ENCODE assay signal across 2 cellular contexts in genomic region chr20:53832499-53832898, GRCh38.
TF ChIP-seq lines count a peak whose summit lies in the region.

No MANE protein-coding gene starts in this region.

TF ChIP-seq in IMR-90, 13 proteins besides CTCF, POLR2A, EP300 and RAD21:
- TF ChIP-seq MAZ (IDR thresholded peaks at IDR 0.05; ENCODE audit: borderline replicate concordance, low read depth, low read length) (no peak), CHD1 (IDR thresholded peaks at IDR 0.05; ENCODE audit: low read depth, low read length) (no peak), BHLHE40 (IDR thresholded peaks at IDR 0.05; ENCODE audit: low read depth, low read length) (no peak)

TF ChIP-seq in K562, 482 proteins besides CTCF, POLR2A, EP300 and RAD21:
- TF ChIP-seq ZC3H8 (IDR thresholded peaks at IDR 0.05) (no peak), SFPQ (IDR thresholded peaks at IDR 0.05; ENCODE audit: low read depth, low read length) (no peak), CHD7 (IDR thresholded peaks at IDR 0.05; ENCODE audit: low read depth, low read length) (no peak), BCL6 (CRISPR knock-in tag; IDR thresholded peaks at IDR 0.05) (no peak), EGR1 (conservative IDR thresholded peaks at IDR 0.05) (no peak), ZNF717 (CRISPR knock-in tag; IDR thresholded peaks at IDR 0.05) (no peak), NFE2 (IDR thresholded peaks at IDR 0.05; ENCODE audit: low read depth) (no peak), ADNP (tag; IDR thresholded peaks at IDR 0.05) (peak; percentile 87), NEUROD1 (IDR thresholded peaks at IDR 0.05; ENCODE audit: borderline replicate concordance, low read depth, low read length, partially characterized antibody) (no peak), RBM34 (IDR thresholded peaks at IDR 0.05; ENCODE audit: borderline replicate concordance, insufficient read depth, low read length) (no peak), SMAD2 (IDR thresholded peaks at IDR 0.05; ENCODE audit: low read depth, low read length) (no peak), ZNF347 (CRISPR knock-in tag; IDR thresholded peaks at IDR 0.05; ENCODE audit: low read depth) (no peak), KAT8 (IDR thresholded peaks at IDR 0.05; ENCODE audit: low read depth) (no peak), MYNN (IDR thresholded peaks at IDR 0.05) (no peak), MYNN (CRISPR knock-in tag; IDR thresholded peaks at IDR 0.05) (no peak), CBX3 (IDR thresholded peaks at IDR 0.05; ENCODE audit: borderline replicate concordance in 1 of 2, low read length in 2 of 2) (peak in 1 of 2 experiments; percentile 39; a peak in 1 of 3 replicates), ZEB2 (IDR thresholded peaks at IDR 0.05) (no peak), KDM1A (IDR thresholded peaks at IDR 0.05) (peak; percentile 31 to 59; a peak in 3 of 4 replicates), HSF4 (CRISPR knock-in tag; IDR thresholded peaks at IDR 0.05; ENCODE audit: borderline replicate concordance) (no peak), ZNF785 (CRISPR knock-in tag; IDR thresholded peaks at IDR 0.05) (no peak), MTA1 (IDR thresholded peaks at IDR 0.05; ENCODE audit: borderline replicate concordance) (no peak), KAT2B (IDR thresholded peaks at IDR 0.05; ENCODE audit: low read depth, low read length) (no peak), BCOR (IDR thresholded peaks at IDR 0.05) (peak; percentile 86; the same call in 1 of the 2 replicates), USF2 (CRISPR knock-in tag; IDR thresholded peaks at IDR 0.05) (no peak), ATF4 (CRISPR knock-in tag; IDR thresholded peaks at IDR 0.05) (no peak), RBM25 (IDR thresholded peaks at IDR 0.05; ENCODE audit: low read depth, low read length, severe bottlenecking) (peak; percentile 69), HDAC2 (IDR thresholded peaks at IDR 0.05) (peak; percentile 31; the same call in 1 of the 2 replicates), EZH2 (IDR thresholded peaks at IDR 0.05; ENCODE audit: borderline replicate concordance, low read depth, low read length) (no peak), CREB1 (IDR thresholded peaks at IDR 0.05) (no peak), CREB1 (CRISPR knock-in tag; IDR thresholded peaks at IDR 0.05) (no peak), AFF4 (CRISPR knock-in tag; IDR thresholded peaks at IDR 0.05) (no peak), STAG1 (CRISPR knock-in tag; IDR thresholded peaks at IDR 0.05; ENCODE audit: borderline replicate concordance) (no peak), ZNF280B (CRISPR knock-in tag; IDR thresholded peaks at IDR 0.05) (no peak), RCOR1 (IDR thresholded peaks at IDR 0.05; ENCODE audit: borderline replicate concordance in 1 of 2, low read depth in 2 of 2, low read length in 2 of 2) (peak in 1 of 2 experiments; percentile 30; a peak in 1 of 4 replicates)
